Comparison of ENCODE assay signal across 28 cellular contexts in genomic region chr5:35900997-35901396, GRCh38. TPM values are rescaled to one million over a fixed set of nuclear protein-coding genes. Genes with fewer than 3 reads are reported as not detected.
A peak's percentile ranks its signal among the peaks of the same experiment; 100 is the strongest.
DNase-seq lines count a peak whose midpoint lies in the region; ATAC-seq, FAIRE-seq and TF ChIP-seq lines count a peak whose summit lies in the region.
"Had no signal": no experiment of that assay in that cellular context is flagged by ENCODE, and none has a peak within 500 bp of the region (broad histone marks: within the 10 kb centered on the region; RNA-seq: fewer than 3 reads in every experiment).

No MANE protein-coding gene starts in this region.

- peaks cover 11% of the 10 kb centered on the region for H3K36me3 Mint-ChIP-seq in activated naive CD4-positive, alpha-beta T cell treated with anti-CD3 and anti-CD28 coated beads, Interleukin-2, amount 10 ng/mL, durations not matched to agents 7 days and 5 days
- H3K36me3 Mint-ChIP-seq in T-helper 17 cell (ENCODE audit: low read depth), result no peaks in the 10 kb centered on the region
- H3K36me3 Mint-ChIP-seq: T-cell, type B pancreatic cell had no signal

- H3F3A ChIP-seq in MM.1S (ENCODE audit: insufficient read depth, low read length), result peaks cover 9% of the 10 kb centered on the region; the same call in 1 of the 2 replicates

- TF ChIP-seq CTCF in right atrium auricular region (IDR thresholded peaks at IDR 0.05) (no peak), MM.1S (IDR thresholded peaks at IDR 0.05; ENCODE audit: low read length) (no peak)

- peaks cover 73% of the 10 kb centered on the region for H3K4me1 Mint-ChIP-seq in activated naive CD4-positive, alpha-beta T cell treated with anti-CD3 and anti-CD28 coated beads, Interleukin-2, amount 10 ng/mL, durations not matched to agents 7 days and 5 days
- H3K4me1 Mint-ChIP-seq in T-helper 17 cell, result peaks cover 44% of the 10 kb centered on the region

- no peaks in the 10 kb centered on the region for H3K9me2 ChIP-seq in MM.1S (replicated peaks; ENCODE audit: insufficient read depth, low read length)

- no peaks in the 10 kb centered on the region for H3K27me3 Mint-ChIP-seq in activated naive CD4-positive, alpha-beta T cell treated with anti-CD3 and anti-CD28 coated beads, Interleukin-2, amount 10 ng/mL, durations not matched to agents 7 days and 5 days
- no peaks in the 10 kb centered on the region for H3K27me3 Mint-ChIP-seq in T-helper 17 cell
- H3K27me3 Mint-ChIP-seq: T-cell, type B pancreatic cell had no signal

- no peak overlapping the region for H3K4me2 ChIP-seq in MM.1S (ENCODE audit: low read depth, low read length)

- no peaks in the 10 kb centered on the region for H4K20me1 ChIP-seq in MM.1S (ENCODE audit: insufficient read depth, low read length)

- H2AFZ ChIP-seq in MM.1S (ENCODE audit: low read length), result no peak overlapping the region

- H3K36me3 ChIP-seq in right atrium auricular region (no peaks in the 10 kb centered on the region), MM.1S (replicated peaks; ENCODE audit: insufficient read depth, low read length) (no peaks in the 10 kb centered on the region)
- H3K36me3 ChIP-seq: gastroesophageal sphincter, SJCRH30 had no signal

- CTCF ChIA-PET in activated naive CD4-positive, alpha-beta T cell treated with anti-CD3 and anti-CD28 coated beads, Interleukin-2, amount 10 ng/mL, durations not matched to agents 7 days and 5 days (lab: Charles Lee), result interaction anchor here (1.5 to 2.3 kb wide), 2 partner anchors 24 to 124 kb away, joined by 7 read pairs; no protein-coding TSS in a partner anchor

- no peaks in the 10 kb centered on the region for H3K27me3 ChIP-seq in right atrium auricular region
- no peaks in the 10 kb centered on the region for H3K27me3 ChIP-seq in MM.1S (replicated peaks; ENCODE audit: insufficient read depth, low read length)
- H3K27me3 ChIP-seq: dorsolateral prefrontal cortex, gastroesophageal sphincter, SJCRH30 had no signal

- H3K4me3 Mint-ChIP-seq in activated naive CD4-positive, alpha-beta T cell treated with anti-CD3 and anti-CD28 coated beads, Interleukin-2, amount 10 ng/mL, durations not matched to agents 7 days and 5 days, result no peak overlapping the region
- H3K4me3 Mint-ChIP-seq in T-helper 17 cell, result peak overlapping the region; percentile 3
- H3K4me3 Mint-ChIP-seq: type B pancreatic cell had no signal

- DNase-seq in activated naive CD4-positive, alpha-beta T cell treated with anti-CD3 and anti-CD28 coated beads, Interleukin-2, amount 10 ng/mL, durations not matched to agents 7 days and 5 days, result no peak
- no peak for DNase-seq in activated naive CD4-positive, alpha-beta T cell treated with Interleukin-2 at 50 U/mL for 16 hours
- DNase-seq in GM12892 (ENCODE audit: insufficient read length) (no peak), T-helper 17 cell (no peak), right atrium auricular region (ENCODE audit: low spot score) (no peak), DMS153 (lab: John Stamatoyannopoulos, UW) (no peak), MM.1S (no peak)
- DNase-seq: activated CD4-positive, CD25-positive, alpha-beta regulatory T cell treated with anti-CD3 and anti-CD28 coated beads, Interleukin-2, amount 50 U/mL, for 72 hours; activated effector memory CD4-positive, alpha-beta T cell treated with Interleukin-2 at 50 U/mL for 16 hours; cerebellar nuclear complex; hippocampal formation; left cardiac atrium; mammary epithelial cell; NCI-H146; NCI-H526 treated with DMSO at 0.1 percent for 48 hours; SJCRH30; stimulated activated CD4-positive, alpha-beta T cell treated with anti-CD3 and anti-CD28 coated beads, Interleukin-12 subunit alpha, Interleukin-12 subunit beta, amount 100 ng/mL, for 4 hours; stimulated activated CD4-positive, alpha-beta T cell treated with anti-CD3 and anti-CD28 coated beads, Interleukin-4, amount 100 ng/mL, for 1 hour; T-cell had no signal

- no peaks in the 10 kb centered on the region for H3K79me2 ChIP-seq in MM.1S (ENCODE audit: low read length)

- H3K27ac ChIP-seq in right atrium auricular region (no peak overlapping the region), MM.1S (ENCODE audit: low read length) (no peak overlapping the region)
- H3K27ac ChIP-seq: gastroesophageal sphincter, SJCRH30 had no signal

- peak overlapping the region; percentile 44 for H3K27ac Mint-ChIP-seq in activated naive CD4-positive, alpha-beta T cell treated with anti-CD3 and anti-CD28 coated beads, Interleukin-2, amount 10 ng/mL, durations not matched to agents 7 days and 5 days
- no peak overlapping the region for H3K27ac Mint-ChIP-seq in T-helper 17 cell
- H3K27ac Mint-ChIP-seq: type B pancreatic cell had no signal

- H3K4me3 ChIP-seq in right atrium auricular region (no peak overlapping the region), MM.1S (ENCODE audit: low read length) (no peak overlapping the region)
- H3K4me3 ChIP-seq: dorsolateral prefrontal cortex, gastroesophageal sphincter, SJCRH30 had no signal

- ATAC-seq in T-helper 17 cell, result peak; percentile 62
- ATAC-seq: gastroesophageal sphincter, left cardiac atrium, sciatic nerve had no signal

- H3K9me3 Mint-ChIP-seq in activated naive CD4-positive, alpha-beta T cell treated with anti-CD3 and anti-CD28 coated beads, Interleukin-2, amount 10 ng/mL, durations not matched to agents 7 days and 5 days, result peaks cover 5% of the 10 kb centered on the region
- H3K9me3 Mint-ChIP-seq: T-cell, type B pancreatic cell had no signal

- no peak for TF ChIP-seq POLR2A in GM12892 (IDR thresholded peaks at IDR 0.05; ENCODE audit: low read depth, low read length)

- H3K9me3 ChIP-seq in T-helper 17 cell (ENCODE audit: control insufficient read depth, low read length, poor library complexity, severe bottlenecking) (no peaks in the 10 kb centered on the region), right atrium auricular region (no peaks in the 10 kb centered on the region), MM.1S (replicated peaks; ENCODE audit: insufficient read depth, low read length) (no peaks in the 10 kb centered on the region)
- H3K9me3 ChIP-seq: SJCRH30 had no signal

- H3K4me1 ChIP-seq in right atrium auricular region, result no peaks in the 10 kb centered on the region
- H3K4me1 ChIP-seq in MM.1S (ENCODE audit: low read length), result peaks cover 16% of the 10 kb centered on the region
- H3K4me1 ChIP-seq: gastroesophageal sphincter, SJCRH30 had no signal

- H3K9ac ChIP-seq in MM.1S (ENCODE audit: low read length), result no peak overlapping the region

- peak; percentile 83 for FAIRE-seq in GM12892 (lab: Jason Lieb, UNC)
- FAIRE-seq: RCC 7860 had no signal

RNA-seq across cellular contexts. Expression of gene CAPSL, which starts 37.4 kb away (rescaled TPM):
- polyA plus RNA-seq in GM12892 (2012; ENCODE audit: missing spikeins), result 0.49 TPM
- total RNA-seq in T-helper 17 cell, result not detected
- not detected for total RNA-seq in right atrium auricular region
- total RNA-seq: G401, gastroesophageal sphincter, H4, left cardiac atrium, mammary epithelial cell, posterior vena cava, sciatic nerve, SJCRH30, subcutaneous adipose tissue, T-cell had no signal
- polyA plus RNA-seq: mammary epithelial cell had no signal

RNA-seq across cellular contexts. Expression of gene IL7R, which starts 44.3 kb away (rescaled TPM):
- polyA plus RNA-seq in GM12892 (2012; ENCODE audit: missing spikeins), result 2.3 TPM
- total RNA-seq in T-helper 17 cell (1,000 to 10,000 TPM in 1 of 2 donors, 100 to 1,000 TPM in 1; 860 to 1,128 TPM), right atrium auricular region (1 to 10 TPM; 3.1 to 3.2 TPM)
- total RNA-seq: G401 had no signal

Comparison
In these comparisons a context has a peak if more than half of its experiments do, and no peak if none do; other contexts are left out.
1. RNA of gene IL7R, which starts 44.3 kb away (total RNA-seq): 860 to 1,128 TPM in T-helper 17 cell; 3.1 to 3.2 TPM in right atrium auricular region; every median in the first group is over 100 times any median in the second.